Comparison of ENCODE assay signal across 11 cellular contexts in genomic region chr10:119705434-119705831, GRCh38. TPM values are rescaled to one million over a fixed set of nuclear protein-coding genes. Genes with fewer than 3 reads are reported as not detected.
DNase-seq lines count a peak whose midpoint lies in the region; ATAC-seq lines count a peak whose summit lies in the region.
"Had no signal": no experiment of that assay in that cellular context is flagged by ENCODE, and none has a peak within 500 bp of the region (broad histone marks: within the 10 kb centered on the region; RNA-seq: fewer than 3 reads in every experiment).

No MANE protein-coding gene starts in this region.

- peak overlapping the region; percentile 67 for H3K4me3 Mint-ChIP-seq in activated naive CD8-positive, alpha-beta T cell treated with anti-CD3 and anti-CD28 coated beads, Interleukin-2, amount 50 U/mL, for 24 hours
- H3K4me3 Mint-ChIP-seq: brain had no signal

- ATAC-seq in GM18519 (IDR thresholded peaks at IDR 0.05; ENCODE audit: low FRiP score, unreplicated experiment), result peak; percentile 40
- peak; percentile 55 for ATAC-seq in GM21447 (IDR thresholded peaks at IDR 0.05; ENCODE audit: unreplicated experiment)
- peak; percentile 46 for ATAC-seq in HG03439 (IDR thresholded peaks at IDR 0.05; ENCODE audit: unreplicated experiment)
- peak; percentile 54 for ATAC-seq in activated naive CD8-positive, alpha-beta T cell treated with anti-CD3 and anti-CD28 coated beads, Interleukin-2, amount 50 U/mL, for 24 hours
- ATAC-seq in left ventricle myocardium superior, result no peak
- ATAC-seq: SK-N-SH treated with all-trans-retinoic acid at 6 μM for 48 hours had no signal

- peak overlapping the region; percentile 97 for H3K27ac Mint-ChIP-seq in activated naive CD8-positive, alpha-beta T cell treated with anti-CD3 and anti-CD28 coated beads, Interleukin-2, amount 50 U/mL, for 24 hours

- H3K4me1 Mint-ChIP-seq in activated naive CD8-positive, alpha-beta T cell treated with anti-CD3 and anti-CD28 coated beads, Interleukin-2, amount 50 U/mL, for 24 hours, result peaks cover 90% of the 10 kb centered on the region

- DNase-seq in activated naive CD8-positive, alpha-beta T cell treated with anti-CD3 and anti-CD28 coated beads, Interleukin-2, amount 50 U/mL, for 24 hours, result no peak
- DNase-seq in SHP77 (lab: John Stamatoyannopoulos, UW), result no peak
- no peak for DNase-seq in DMS 273 treated with DMSO at 0.1 percent for 48 hours (lab: John Stamatoyannopoulos, UW)
- DNase-seq in left ventricle myocardium superior, result no peak
- no peak for DNase-seq in pons (ENCODE audit: low spot score)
- DNase-seq: occipital lobe had no signal

- intact Hi-C loops in left ventricle myocardium superior (cut with micrococcal nuclease), result no loop called here

- peaks cover 53% of the 10 kb centered on the region for H3K9me3 Mint-ChIP-seq in activated naive CD8-positive, alpha-beta T cell treated with anti-CD3 and anti-CD28 coated beads, Interleukin-2, amount 50 U/mL, for 24 hours

- H3K27me3 Mint-ChIP-seq in activated naive CD8-positive, alpha-beta T cell treated with anti-CD3 and anti-CD28 coated beads, Interleukin-2, amount 50 U/mL, for 24 hours, result no peaks in the 10 kb centered on the region

- peaks cover 53% of the 10 kb centered on the region for H3K36me3 Mint-ChIP-seq in activated naive CD8-positive, alpha-beta T cell treated with anti-CD3 and anti-CD28 coated beads, Interleukin-2, amount 50 U/mL, for 24 hours (ENCODE audit: low read depth)

RNA-seq across cellular contexts. Expression of gene INPP5F, which starts 20.4 kb away (rescaled TPM):
- total RNA-seq in left ventricle myocardium superior, result 4.0 TPM

RNA-seq across cellular contexts. Expression of gene BAG3, which starts 54.3 kb away (rescaled TPM):
- total RNA-seq in left ventricle myocardium superior, result 151 TPM
